In genomic region chr12:125015680-125016310, GRCh38 we compare ENCODE assay signal across 16 cellular contexts. TPM values are rescaled to one million over a fixed set of nuclear protein-coding genes. Genes with fewer than 3 reads are reported as not detected.
DNase-seq lines count a peak whose midpoint lies in the region; ATAC-seq lines count a peak whose summit lies in the region.
"Had no signal": no experiment of that assay in that cellular context is flagged by ENCODE, and none has a peak within 500 bp of the region (broad histone marks: within the 10 kb centered on the region; RNA-seq: fewer than 3 reads in every experiment).

No MANE protein-coding gene starts in this region.

- peaks cover 32% of the 10 kb centered on the region for H3K36me3 Mint-ChIP-seq in activated CD8-positive, alpha-beta memory T cell treated with anti-CD3 and anti-CD28 coated beads, Interleukin-2, amount 10 ng/mL, durations not matched to agents 7 days and 5 days
- peaks cover 4% of the 10 kb centered on the region for H3K36me3 Mint-ChIP-seq in T-helper 17 cell (ENCODE audit: low read depth)

- H3K4me1 Mint-ChIP-seq in activated CD8-positive, alpha-beta memory T cell treated with anti-CD3 and anti-CD28 coated beads, Interleukin-2, amount 10 ng/mL, durations not matched to agents 7 days and 5 days, result no peaks in the 10 kb centered on the region
- H3K4me1 Mint-ChIP-seq in T-helper 17 cell, result peaks cover 2% of the 10 kb centered on the region
- H3K4me1 Mint-ChIP-seq: nephron progenitor cell had no signal

- H3K9me3 Mint-ChIP-seq in activated CD8-positive, alpha-beta memory T cell treated with anti-CD3 and anti-CD28 coated beads, Interleukin-2, amount 10 ng/mL, durations not matched to agents 7 days and 5 days (ENCODE audit: low read depth), result no peaks in the 10 kb centered on the region
- H3K9me3 Mint-ChIP-seq: activated T-cell treated with anti-CD3 and anti-CD28 coated beads, Interleukin-2, amount 50 U/mL, for 24 hours; nephron progenitor cell had no signal

- H3K9me3 ChIP-seq in T-helper 17 cell (ENCODE audit: control insufficient read depth, low read length, poor library complexity, severe bottlenecking), result no peaks in the 10 kb centered on the region
- H3K9me3 ChIP-seq: sigmoid colon, uterus had no signal

- H3K4me3 Mint-ChIP-seq in activated CD8-positive, alpha-beta memory T cell treated with anti-CD3 and anti-CD28 coated beads, Interleukin-2, amount 10 ng/mL, durations not matched to agents 7 days and 5 days, result no peak overlapping the region
- H3K4me3 Mint-ChIP-seq in T-helper 17 cell, result peak overlapping the region; percentile 5
- H3K4me3 Mint-ChIP-seq: activated T-cell treated with anti-CD3 and anti-CD28 coated beads, Interleukin-2, amount 50 U/mL, for 24 hours; nephron progenitor cell had no signal

- ATAC-seq in activated CD8-positive, alpha-beta memory T cell treated with anti-CD3 and anti-CD28 coated beads, Interleukin-2, amount 10 ng/mL, durations not matched to agents 7 days and 5 days, result no peak
- ATAC-seq in T-helper 17 cell (no peak), HG03442 (IDR thresholded peaks at IDR 0.05; ENCODE audit: unreplicated experiment) (no peak)

- peak overlapping the region; percentile 24 for H3K27ac Mint-ChIP-seq in activated CD8-positive, alpha-beta memory T cell treated with anti-CD3 and anti-CD28 coated beads, Interleukin-2, amount 10 ng/mL, durations not matched to agents 7 days and 5 days
- no peak overlapping the region for H3K27ac Mint-ChIP-seq in T-helper 17 cell
- H3K27ac Mint-ChIP-seq: activated T-cell treated with anti-CD3 and anti-CD28 coated beads, Interleukin-2, amount 50 U/mL, for 24 hours; nephron progenitor cell had no signal

- CTCF ChIA-PET in activated CD8-positive, alpha-beta memory T cell treated with anti-CD3 and anti-CD28 coated beads, Interleukin-2, amount 10 ng/mL, durations not matched to agents 7 days and 5 days (lab: Charles Lee), result interaction anchor here (1.1 kb wide), 1 partner anchor 33 kb away, joined by 3 read pairs; no protein-coding TSS in a partner anchor

- no peaks in the 10 kb centered on the region for H3K27me3 Mint-ChIP-seq in activated CD8-positive, alpha-beta memory T cell treated with anti-CD3 and anti-CD28 coated beads, Interleukin-2, amount 10 ng/mL, durations not matched to agents 7 days and 5 days
- no peaks in the 10 kb centered on the region for H3K27me3 Mint-ChIP-seq in T-helper 17 cell
- H3K27me3 Mint-ChIP-seq: activated T-cell treated with anti-CD3 and anti-CD28 coated beads, Interleukin-2, amount 50 U/mL, for 24 hours had no signal

- DNase-seq in activated CD8-positive, alpha-beta memory T cell treated with anti-CD3 and anti-CD28 coated beads, Interleukin-2, amount 10 ng/mL, durations not matched to agents 7 days and 5 days, result no peak
- DNase-seq in activated CD8-positive, alpha-beta memory T cell treated with anti-CD3 and anti-CD28 coated beads, Interleukin-2, amount 50 U/mL, for 4 hours, result no peak
- DNase-seq in T-helper 17 cell (no peak), hippocampal formation (lab: John Stamatoyannopoulos, UW) (peak; percentile 41 to 63), NCI-H2227 treated with DMSO at 0.1 percent for 48 hours (lab: John Stamatoyannopoulos, UW) (no peak), NCI-H2196 (lab: John Stamatoyannopoulos, UW; ENCODE audit: unreplicated experiment) (no peak), islet precursor cell (no peak)
- DNase-seq: activated CD4-positive, alpha-beta T cell treated with anti-CD3 and anti-CD28 coated beads for 48 hours; activated T-cell treated with anti-CD3 and anti-CD28 coated beads, Interleukin-2, amount 50 U/mL, for 24 hours; nephron progenitor cell; NK-92 treated with Interleukin-12 subunit alpha and Interleukin-12 subunit beta, amount 100 ng/mL, for 24 hours; sigmoid colon; stimulated activated CD4-positive, alpha-beta T cell treated with anti-CD3 and anti-CD28 coated beads, Interleukin-2, amount 100 ng/mL, for 48 hours; T1000; uterus had no signal

RNA-seq across cellular contexts. Expression of gene BRI3BP, which starts 22.4 kb away (rescaled TPM):
- 10 to 100 TPM; 21.9 to 25.8 TPM for total RNA-seq in activated CD8-positive, alpha-beta memory T cell treated with anti-CD3 and anti-CD28 coated beads, Interleukin-2, amount 10 ng/mL, durations not matched to agents 7 days and 5 days
- 1 to 10 TPM; 3.7 to 4.6 TPM for total RNA-seq in T-helper 17 cell

RNA-seq across cellular contexts. Expression of gene DHX37, which starts 26.9 kb away (rescaled TPM):
- 10 to 100 TPM; 35.2 to 43.4 TPM for total RNA-seq in activated CD8-positive, alpha-beta memory T cell treated with anti-CD3 and anti-CD28 coated beads, Interleukin-2, amount 10 ng/mL, durations not matched to agents 7 days and 5 days
- total RNA-seq in T-helper 17 cell, result 10 to 100 TPM; 32.0 to 41.1 TPM

RNA-seq across cellular contexts. Expression of gene AACS, which starts 49.4 kb away (rescaled TPM):
- 10 to 100 TPM; 14.9 to 20.3 TPM for total RNA-seq in activated CD8-positive, alpha-beta memory T cell treated with anti-CD3 and anti-CD28 coated beads, Interleukin-2, amount 10 ng/mL, durations not matched to agents 7 days and 5 days
- 1 to 10 TPM; 7.9 to 9.4 TPM for total RNA-seq in T-helper 17 cell

Comparison
In these comparisons a context has a peak if more than half of its experiments do, and no peak if none do; other contexts are left out.
1. DNase-seq: peak in hippocampal formation (2 of 2); none in activated CD8-positive, alpha-beta memory T cell treated with anti-CD3 and anti-CD28 coated beads, Interleukin-2, amount 10 ng/mL, durations not matched to agents 7 days and 5 days (single experiment), activated CD8-positive, alpha-beta memory T cell treated with anti-CD3 and anti-CD28 coated beads, Interleukin-2, amount 50 U/mL, for 4 hours (single experiment), T-helper 17 cell (0 of 3), NCI-H2227 treated with DMSO at 0.1 percent for 48 hours (single experiment), NCI-H2196 (single experiment) and islet precursor cell (single experiment).
2. RNA of gene BRI3BP, which starts 22.4 kb away (total RNA-seq): 21.9 to 25.8 TPM in activated CD8-positive, alpha-beta memory T cell treated with anti-CD3 and anti-CD28 coated beads, Interleukin-2, amount 10 ng/mL, durations not matched to agents 7 days and 5 days; 3.7 to 4.6 TPM in T-helper 17 cell; every median in the first group is over 4 times any median in the second.